In the genomic region with DNA sequence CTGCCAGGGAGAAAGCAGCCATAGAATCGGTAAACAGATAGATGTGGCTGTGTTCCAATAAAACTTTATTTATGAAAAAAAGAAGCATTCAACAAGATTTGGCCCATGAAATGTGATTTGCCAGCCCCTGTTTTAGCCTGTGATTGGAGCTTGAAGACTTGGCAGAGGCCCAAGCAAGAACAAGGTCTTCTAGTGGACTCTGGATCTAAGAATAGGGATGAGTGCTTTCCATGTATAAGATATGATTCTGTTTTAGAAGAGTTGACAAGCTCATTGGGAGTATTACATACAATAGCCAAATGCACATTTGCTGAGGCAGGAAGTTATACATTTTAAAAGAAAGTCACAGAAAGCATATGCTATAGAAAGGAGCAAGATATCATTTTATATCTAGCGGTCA, we compare ENCODE assay signal across 28 cellular contexts.
"Had no signal": no experiment of that assay in that cellular context is flagged by ENCODE, and none has a peak within 500 bp of the region (broad histone marks: within the 10 kb centered on the region; RNA-seq: fewer than 3 reads in every experiment).

No MANE protein-coding gene starts in this region.

- ATAC-seq: stimulated activated effector memory CD8-positive, alpha-beta T cell treated with anti-CD3 and anti-CD28 coated beads, Interleukin-12 subunit alpha, Interleukin-12 subunit beta, amount 100 ng/mL, for 72 hours; stimulated activated memory B cell treated with anti-CD40 and anti-IgM and Interleukin-4, amounts not matched to agents 10 μg/mL and 1 μg/mL and 100 μg/mL, for 72 hours; stimulated activated naive B cell treated with anti-CD40 and anti-IgM and Interleukin-4, amounts not matched to agents 10 μg/mL and 1 μg/mL and 100 μg/mL, for 72 hours; stimulated activated naive CD8-positive, alpha-beta T cell treated with anti-CD3 and anti-CD28 coated beads, Interleukin-15, amount 100 ng/mL, for 72 hours; stimulated activated naive CD8-positive, alpha-beta T cell treated with anti-CD3 and anti-CD28 coated beads, Interleukin-15, Interleukin-2, amounts not matched to agents 100 U/mL and 50 U/mL, for 24 hours; upper lobe of right lung had no signal

- H3K27ac Mint-ChIP-seq: stimulated activated effector memory CD8-positive, alpha-beta T cell treated with anti-CD3 and anti-CD28 coated beads, Interleukin-12 subunit alpha, Interleukin-12 subunit beta, amount 100 ng/mL, for 72 hours; stimulated activated memory B cell treated with anti-CD40 and anti-IgM and Interleukin-4, amounts not matched to agents 10 μg/mL and 1 μg/mL and 100 μg/mL, for 72 hours; stimulated activated naive B cell treated with anti-CD40 and anti-IgM and Interleukin-4, amounts not matched to agents 10 μg/mL and 1 μg/mL and 100 μg/mL, for 72 hours; stimulated activated naive CD8-positive, alpha-beta T cell treated with anti-CD3 and anti-CD28 coated beads, Interleukin-15, amount 100 ng/mL, for 72 hours; stimulated activated naive CD8-positive, alpha-beta T cell treated with anti-CD3 and anti-CD28 coated beads, Interleukin-15, Interleukin-2, amounts not matched to agents 100 ng/mL and 50 ng/mL, for 24 hours; type B pancreatic cell had no signal

- H3K4me3 ChIP-seq: stomach, suprapubic skin, testis, thoracic aorta, thyroid gland, tibial artery, tibial nerve, transverse colon, upper lobe of left lung, upper lobe of right lung, uterus, vagina had no signal

- DNase-seq: stimulated activated CD4-positive, alpha-beta T cell treated with anti-CD3 and anti-CD28 coated beads, Interleukin-2, amount 100 ng/mL, for 48 hours; stimulated activated CD4-positive, alpha-beta T cell treated with anti-CD3 and anti-CD28 coated beads, Interleukin-4, amount 100 ng/mL, for 1 hour; stimulated activated CD4-positive, alpha-beta T cell treated with anti-CD3 and anti-CD28 coated beads, Interleukin-4, amount 100 ng/mL, for 24 hours; stimulated activated CD4-positive, alpha-beta T cell treated with anti-CD3 and anti-CD28 coated beads, Interleukin-4, amount 100 ng/mL, for 4 hours; stimulated activated CD8-positive, alpha-beta memory T cell treated with anti-CD3 and anti-CD28 coated beads, Interleukin-4, amount 100 ng/mL, for 48 hours; stimulated activated naive B cell treated with anti-CD40 and anti-IgM and Interleukin-4, amounts not matched to agents 10 μg/mL and 1 μg/mL and 100 μg/mL, for 72 hours; stimulated activated naive CD4-positive, alpha-beta T cell; stimulated activated naive CD4-positive, alpha-beta T cell treated with Interleukin-2 at 50 U/mL for 16 hours; stimulated activated naive CD8-positive, alpha-beta T cell treated with anti-CD3 and anti-CD28 coated beads, Interleukin-15, amount 100 ng/mL, for 72 hours; stimulated activated naive CD8-positive, alpha-beta T cell treated with anti-CD3 and anti-CD28 coated beads, Interleukin-15, Interleukin-2, amounts not matched to agents 100 U/mL and 50 U/mL, for 24 hours; stomach; substantia nigra; testis; thyroid gland; tibial artery; transverse colon; trophoblast cell; upper lobe of left lung; upper lobe of right lung; uterus had no signal

- H3K27me3 ChIP-seq: stomach, suprapubic skin, testis, thyroid gland, tibial artery, tibial nerve, transverse colon, upper lobe of left lung, upper lobe of right lung, uterus, vagina had no signal

- H3K27ac ChIP-seq: stomach, suprapubic skin, testis, thoracic aorta, thyroid gland, tibial artery, tibial nerve, transverse colon, upper lobe of left lung, upper lobe of right lung, uterus, vagina had no signal

- H3K4me1 ChIP-seq: stomach, suprapubic skin, testis, thyroid gland, tibial artery, tibial nerve, transverse colon, upper lobe of left lung, upper lobe of right lung, uterus, vagina had no signal

- H3K4me1 Mint-ChIP-seq: stimulated activated effector memory CD8-positive, alpha-beta T cell treated with anti-CD3 and anti-CD28 coated beads, Interleukin-12 subunit alpha, Interleukin-12 subunit beta, amount 100 ng/mL, for 72 hours; stimulated activated memory B cell treated with anti-CD40 and anti-IgM and Interleukin-4, amounts not matched to agents 10 μg/mL and 1 μg/mL and 100 μg/mL, for 72 hours; stimulated activated naive B cell treated with anti-CD40 and anti-IgM and Interleukin-4, amounts not matched to agents 10 μg/mL and 1 μg/mL and 100 μg/mL, for 72 hours; stimulated activated naive CD8-positive, alpha-beta T cell treated with anti-CD3 and anti-CD28 coated beads, Interleukin-15, amount 100 ng/mL, for 72 hours had no signal

- H3K9me3 ChIP-seq: testis, thoracic aorta, thyroid gland, tibial artery, transverse colon, upper lobe of right lung, uterus, vagina had no signal

- H3K36me3 Mint-ChIP-seq: stimulated activated effector memory CD8-positive, alpha-beta T cell treated with anti-CD3 and anti-CD28 coated beads, Interleukin-12 subunit alpha, Interleukin-12 subunit beta, amount 100 ng/mL, for 72 hours; stimulated activated memory B cell treated with anti-CD40 and anti-IgM and Interleukin-4, amounts not matched to agents 10 μg/mL and 1 μg/mL and 100 μg/mL, for 72 hours; stimulated activated naive B cell treated with anti-CD40 and anti-IgM and Interleukin-4, amounts not matched to agents 10 μg/mL and 1 μg/mL and 100 μg/mL, for 72 hours; type B pancreatic cell had no signal

- H3K4me3 Mint-ChIP-seq: stimulated activated effector memory CD8-positive, alpha-beta T cell treated with anti-CD3 and anti-CD28 coated beads, Interleukin-12 subunit alpha, Interleukin-12 subunit beta, amount 100 ng/mL, for 72 hours; stimulated activated memory B cell treated with anti-CD40 and anti-IgM and Interleukin-4, amounts not matched to agents 10 μg/mL and 1 μg/mL and 100 μg/mL, for 72 hours; stimulated activated naive B cell treated with anti-CD40 and anti-IgM and Interleukin-4, amounts not matched to agents 10 μg/mL and 1 μg/mL and 100 μg/mL, for 72 hours; stimulated activated naive CD8-positive, alpha-beta T cell treated with anti-CD3 and anti-CD28 coated beads, Interleukin-15, amount 100 ng/mL, for 72 hours; stimulated activated naive CD8-positive, alpha-beta T cell treated with anti-CD3 and anti-CD28 coated beads, Interleukin-15, Interleukin-2, amounts not matched to agents 100 ng/mL and 50 ng/mL, for 24 hours; type B pancreatic cell had no signal

- H3K27me3 Mint-ChIP-seq: stimulated activated memory B cell treated with anti-CD40 and anti-IgM and Interleukin-4, amounts not matched to agents 10 μg/mL and 1 μg/mL and 100 μg/mL, for 72 hours; stimulated activated naive B cell treated with anti-CD40 and anti-IgM and Interleukin-4, amounts not matched to agents 10 μg/mL and 1 μg/mL and 100 μg/mL, for 72 hours; stimulated activated naive CD8-positive, alpha-beta T cell treated with anti-CD3 and anti-CD28 coated beads, Interleukin-15, amount 100 ng/mL, for 72 hours; stimulated activated naive CD8-positive, alpha-beta T cell treated with anti-CD3 and anti-CD28 coated beads, Interleukin-15, Interleukin-2, amounts not matched to agents 100 ng/mL and 50 ng/mL, for 24 hours; type B pancreatic cell had no signal
